Comparison of ENCODE assay signal across 1 cellular context in the genomic region with DNA sequence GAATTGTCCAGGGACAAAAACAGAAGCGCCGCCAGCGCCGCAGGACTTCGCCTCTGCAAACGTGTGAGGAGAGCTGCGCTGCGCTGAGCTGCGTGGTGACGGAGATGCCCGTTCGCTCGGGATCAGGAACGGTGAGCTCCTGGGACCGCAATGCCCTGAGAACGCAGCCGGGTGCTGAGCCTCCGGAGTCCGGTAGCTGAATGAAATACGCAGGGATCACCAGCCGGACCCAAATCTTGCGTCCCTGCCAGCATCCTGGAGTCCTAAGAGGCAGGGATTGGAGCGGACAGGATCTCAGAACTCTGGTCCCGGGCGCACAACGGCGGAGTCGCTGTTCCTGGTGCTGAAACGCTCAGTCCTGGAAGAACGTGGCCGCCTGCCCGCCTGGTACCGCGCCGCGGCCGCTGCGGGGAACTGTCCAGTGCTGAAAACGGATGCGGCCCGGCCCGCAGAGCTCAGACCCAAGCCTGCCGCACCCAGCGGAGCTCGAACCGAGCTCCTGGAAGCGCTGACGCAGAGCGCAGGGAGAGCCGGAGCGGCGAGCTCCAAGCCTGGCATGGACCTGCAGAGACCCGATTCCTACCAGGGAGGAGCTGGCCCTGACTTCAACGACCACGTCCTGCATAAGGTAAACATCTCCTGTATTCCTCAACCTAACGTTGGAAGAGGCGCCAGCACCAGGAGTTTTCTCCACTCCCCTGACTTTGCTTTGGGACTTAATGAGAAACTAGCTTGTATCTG.
TF ChIP-seq lines count a peak whose summit lies in the region.

No MANE protein-coding gene starts in this region.

TF ChIP-seq in K562, 482 proteins besides CTCF, POLR2A, EP300 and RAD21 (continued from another document and continues in another):
- TF ChIP-seq, protein P1, sequence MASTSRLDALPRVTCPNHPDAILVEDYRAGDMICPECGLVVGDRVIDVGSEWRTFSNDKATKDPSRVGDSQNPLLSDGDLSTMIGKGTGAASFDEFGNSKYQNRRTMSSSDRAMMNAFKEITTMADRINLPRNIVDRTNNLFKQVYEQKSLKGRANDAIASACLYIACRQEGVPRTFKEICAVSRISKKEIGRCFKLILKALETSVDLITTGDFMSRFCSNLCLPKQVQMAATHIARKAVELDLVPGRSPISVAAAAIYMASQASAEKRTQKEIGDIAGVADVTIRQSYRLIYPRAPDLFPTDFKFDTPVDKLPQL (IDR thresholded peaks at IDR 0.05; ENCODE audit: extremely low read depth, insufficient read length), result no peak
- TF ChIP-seq, protein P2, sequence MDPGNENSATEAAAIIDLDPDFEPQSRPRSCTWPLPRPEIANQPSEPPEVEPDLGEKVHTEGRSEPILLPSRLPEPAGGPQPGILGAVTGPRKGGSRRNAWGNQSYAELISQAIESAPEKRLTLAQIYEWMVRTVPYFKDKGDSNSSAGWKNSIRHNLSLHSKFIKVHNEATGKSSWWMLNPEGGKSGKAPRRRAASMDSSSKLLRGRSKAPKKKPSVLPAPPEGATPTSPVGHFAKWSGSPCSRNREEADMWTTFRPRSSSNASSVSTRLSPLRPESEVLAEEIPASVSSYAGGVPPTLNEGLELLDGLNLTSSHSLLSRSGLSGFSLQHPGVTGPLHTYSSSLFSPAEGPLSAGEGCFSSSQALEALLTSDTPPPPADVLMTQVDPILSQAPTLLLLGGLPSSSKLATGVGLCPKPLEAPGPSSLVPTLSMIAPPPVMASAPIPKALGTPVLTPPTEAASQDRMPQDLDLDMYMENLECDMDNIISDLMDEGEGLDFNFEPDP (CRISPR knock-in tag; IDR thresholded peaks at IDR 0.05), result no peak
- TF ChIP-seq SUPT5H (IDR thresholded peaks at IDR 0.05), result no peak
- no peak for TF ChIP-seq TBL1XR1 (IDR thresholded peaks at IDR 0.05; ENCODE audit: low read length in 2 of 2)
- TF ChIP-seq, protein P3, sequence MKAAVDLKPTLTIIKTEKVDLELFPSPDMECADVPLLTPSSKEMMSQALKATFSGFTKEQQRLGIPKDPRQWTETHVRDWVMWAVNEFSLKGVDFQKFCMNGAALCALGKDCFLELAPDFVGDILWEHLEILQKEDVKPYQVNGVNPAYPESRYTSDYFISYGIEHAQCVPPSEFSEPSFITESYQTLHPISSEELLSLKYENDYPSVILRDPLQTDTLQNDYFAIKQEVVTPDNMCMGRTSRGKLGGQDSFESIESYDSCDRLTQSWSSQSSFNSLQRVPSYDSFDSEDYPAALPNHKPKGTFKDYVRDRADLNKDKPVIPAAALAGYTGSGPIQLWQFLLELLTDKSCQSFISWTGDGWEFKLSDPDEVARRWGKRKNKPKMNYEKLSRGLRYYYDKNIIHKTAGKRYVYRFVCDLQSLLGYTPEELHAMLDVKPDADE (conservative IDR thresholded peaks at IDR 0.05; ENCODE audit: control insufficient read depth, low read depth, low read length), result peak; percentile 94
- TF ChIP-seq, protein P4, sequence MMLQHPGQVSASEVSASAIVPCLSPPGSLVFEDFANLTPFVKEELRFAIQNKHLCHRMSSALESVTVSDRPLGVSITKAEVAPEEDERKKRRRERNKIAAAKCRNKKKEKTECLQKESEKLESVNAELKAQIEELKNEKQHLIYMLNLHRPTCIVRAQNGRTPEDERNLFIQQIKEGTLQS (IDR thresholded peaks at IDR 0.05), result no peak
- TF ChIP-seq, protein P4 (CRISPR knock-in tag; conservative IDR thresholded peaks at IDR 0.05), result no peak
- TF ChIP-seq SMARCB1 (IDR thresholded peaks at IDR 0.05; ENCODE audit: insufficient read length, low read depth), result no peak
- TF ChIP-seq RBFOX2 (IDR thresholded peaks at IDR 0.05; ENCODE audit: low read depth, low read length), result no peak
- peak; percentile 90 for TF ChIP-seq NCOA6 (IDR thresholded peaks at IDR 0.05)
- TF ChIP-seq ZNF24 (IDR thresholded peaks at IDR 0.05), result no peak; the same call in 1 of the 2 replicates
- no peak for TF ChIP-seq SREBF1 (IDR thresholded peaks at IDR 0.05; ENCODE audit: borderline replicate concordance, low read depth, low read length)
- TF ChIP-seq ZNF766 (CRISPR knock-in tag; conservative IDR thresholded peaks at IDR 0.05), result 0 out of 2 replicates have a peak, but pooled peaks have one; percentile 24
- TF ChIP-seq DPF2 (IDR thresholded peaks at IDR 0.05), result no peak
- TF ChIP-seq, protein P5, sequence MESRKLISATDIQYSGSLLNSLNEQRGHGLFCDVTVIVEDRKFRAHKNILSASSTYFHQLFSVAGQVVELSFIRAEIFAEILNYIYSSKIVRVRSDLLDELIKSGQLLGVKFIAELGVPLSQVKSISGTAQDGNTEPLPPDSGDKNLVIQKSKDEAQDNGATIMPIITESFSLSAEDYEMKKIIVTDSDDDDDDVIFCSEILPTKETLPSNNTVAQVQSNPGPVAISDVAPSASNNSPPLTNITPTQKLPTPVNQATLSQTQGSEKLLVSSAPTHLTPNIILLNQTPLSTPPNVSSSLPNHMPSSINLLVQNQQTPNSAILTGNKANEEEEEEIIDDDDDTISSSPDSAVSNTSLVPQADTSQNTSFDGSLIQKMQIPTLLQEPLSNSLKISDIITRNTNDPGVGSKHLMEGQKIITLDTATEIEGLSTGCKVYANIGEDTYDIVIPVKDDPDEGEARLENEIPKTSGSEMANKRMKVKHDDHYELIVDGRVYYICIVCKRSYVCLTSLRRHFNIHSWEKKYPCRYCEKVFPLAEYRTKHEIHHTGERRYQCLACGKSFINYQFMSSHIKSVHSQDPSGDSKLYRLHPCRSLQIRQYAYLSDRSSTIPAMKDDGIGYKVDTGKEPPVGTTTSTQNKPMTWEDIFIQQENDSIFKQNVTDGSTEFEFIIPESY (CRISPR knock-in tag; IDR thresholded peaks at IDR 0.05), result peak; percentile 97
- TF ChIP-seq MYC (IDR thresholded peaks at IDR 0.05; ENCODE audit: low read depth, low read length), result 0 out of 2 replicates have a peak, but pooled peaks have one; percentile 36
- no peak for TF ChIP-seq MYC (CRISPR knock-in tag; IDR thresholded peaks at IDR 0.05; ENCODE audit: borderline replicate concordance, low read depth)
- TF ChIP-seq JUND (IDR thresholded peaks at IDR 0.05; ENCODE audit: borderline replicate concordance, low read depth, low read length), result peak; percentile 20; the same call in 1 of the 2 replicates
- no peak; the same call in 2 of the 3 replicates for TF ChIP-seq JUND (tag; IDR thresholded peaks at IDR 0.05; ENCODE audit: borderline replicate concordance, low read depth, low read length)
- no peak for TF ChIP-seq MTA3 (IDR thresholded peaks at IDR 0.05; ENCODE audit: borderline replicate concordance)
- TF ChIP-seq ZNF431 (CRISPR knock-in tag; IDR thresholded peaks at IDR 0.05), result peak; percentile 66; the same call in 1 of the 2 replicates
- no peak for TF ChIP-seq NBN (IDR thresholded peaks at IDR 0.05; ENCODE audit: low read depth)
- TF ChIP-seq, protein P6, sequence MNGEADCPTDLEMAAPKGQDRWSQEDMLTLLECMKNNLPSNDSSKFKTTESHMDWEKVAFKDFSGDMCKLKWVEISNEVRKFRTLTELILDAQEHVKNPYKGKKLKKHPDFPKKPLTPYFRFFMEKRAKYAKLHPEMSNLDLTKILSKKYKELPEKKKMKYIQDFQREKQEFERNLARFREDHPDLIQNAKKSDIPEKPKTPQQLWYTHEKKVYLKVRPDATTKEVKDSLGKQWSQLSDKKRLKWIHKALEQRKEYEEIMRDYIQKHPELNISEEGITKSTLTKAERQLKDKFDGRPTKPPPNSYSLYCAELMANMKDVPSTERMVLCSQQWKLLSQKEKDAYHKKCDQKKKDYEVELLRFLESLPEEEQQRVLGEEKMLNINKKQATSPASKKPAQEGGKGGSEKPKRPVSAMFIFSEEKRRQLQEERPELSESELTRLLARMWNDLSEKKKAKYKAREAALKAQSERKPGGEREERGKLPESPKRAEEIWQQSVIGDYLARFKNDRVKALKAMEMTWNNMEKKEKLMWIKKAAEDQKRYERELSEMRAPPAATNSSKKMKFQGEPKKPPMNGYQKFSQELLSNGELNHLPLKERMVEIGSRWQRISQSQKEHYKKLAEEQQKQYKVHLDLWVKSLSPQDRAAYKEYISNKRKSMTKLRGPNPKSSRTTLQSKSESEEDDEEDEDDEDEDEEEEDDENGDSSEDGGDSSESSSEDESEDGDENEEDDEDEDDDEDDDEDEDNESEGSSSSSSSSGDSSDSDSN (IDR thresholded peaks at IDR 0.05; ENCODE audit: borderline replicate concordance in 1 of 2, low read depth in 2 of 2, low read length in 2 of 2), result peak in 1 of 2 experiments; percentile 75; a peak in 1 of 4 replicates
- peak; percentile 90; the same call in 1 of the 2 replicates for TF ChIP-seq DMBX1 (CRISPR knock-in tag; IDR thresholded peaks at IDR 0.05; ENCODE audit: borderline replicate concordance)
- peak; percentile 22; the same call in 1 of the 2 replicates for TF ChIP-seq CTBP1 (IDR thresholded peaks at IDR 0.05; ENCODE audit: borderline replicate concordance)
- 0 out of 2 replicates have a peak, but pooled peaks have one; percentile 68 for TF ChIP-seq ZNF12 (CRISPR knock-in tag; IDR thresholded peaks at IDR 0.05)
- TF ChIP-seq POU5F1 (IDR thresholded peaks at IDR 0.05; ENCODE audit: borderline replicate concordance, low read depth, low read length, partially characterized antibody), result no peak
- TF ChIP-seq, protein P7, sequence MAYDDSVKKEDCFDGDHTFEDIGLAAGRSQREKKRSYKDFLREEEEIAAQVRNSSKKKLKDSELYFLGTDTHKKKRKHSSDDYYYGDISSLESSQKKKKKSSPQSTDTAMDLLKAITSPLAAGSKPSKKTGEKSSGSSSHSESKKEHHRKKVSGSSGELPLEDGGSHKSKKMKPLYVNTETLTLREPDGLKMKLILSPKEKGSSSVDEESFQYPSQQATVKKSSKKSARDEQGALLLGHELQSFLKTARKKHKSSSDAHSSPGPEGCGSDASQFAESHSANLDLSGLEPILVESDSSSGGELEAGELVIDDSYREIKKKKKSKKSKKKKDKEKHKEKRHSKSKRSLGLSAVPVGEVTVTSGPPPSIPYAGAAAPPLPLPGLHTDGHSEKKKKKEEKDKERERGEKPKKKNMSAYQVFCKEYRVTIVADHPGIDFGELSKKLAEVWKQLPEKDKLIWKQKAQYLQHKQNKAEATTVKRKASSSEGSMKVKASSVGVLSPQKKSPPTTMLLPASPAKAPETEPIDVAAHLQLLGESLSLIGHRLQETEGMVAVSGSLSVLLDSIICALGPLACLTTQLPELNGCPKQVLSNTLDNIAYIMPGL (CRISPR knock-in tag; IDR thresholded peaks at IDR 0.05), result peak; percentile 84; the same call in 1 of the 2 replicates
- TF ChIP-seq MYBL2 (IDR thresholded peaks at IDR 0.05; ENCODE audit: low read depth), result no peak
- TF ChIP-seq MYBL2 (CRISPR knock-in tag; IDR thresholded peaks at IDR 0.05; ENCODE audit: borderline replicate concordance), result no peak
- TF ChIP-seq GATAD2A (IDR thresholded peaks at IDR 0.05), result no peak
- 0 out of 2 replicates have a peak, but pooled peaks have one; percentile 75 for TF ChIP-seq CBX1 (IDR thresholded peaks at IDR 0.05; ENCODE audit: low read depth)
- TF ChIP-seq ZC3H4 (CRISPR knock-in tag; IDR thresholded peaks at IDR 0.05; ENCODE audit: borderline replicate concordance), result no peak
- 0 out of 2 replicates have a peak, but pooled peaks have one; percentile 87 for TF ChIP-seq ZNF224 (CRISPR knock-in tag; IDR thresholded peaks at IDR 0.05)
- peak; percentile 27; the same call in 1 of the 2 replicates for TF ChIP-seq ZNF583 (CRISPR knock-in tag; IDR thresholded peaks at IDR 0.05)
- TF ChIP-seq ETV5 (CRISPR knock-in tag; IDR thresholded peaks at IDR 0.05; ENCODE audit: low read depth), result peak; percentile 85
- TF ChIP-seq, protein P8, sequence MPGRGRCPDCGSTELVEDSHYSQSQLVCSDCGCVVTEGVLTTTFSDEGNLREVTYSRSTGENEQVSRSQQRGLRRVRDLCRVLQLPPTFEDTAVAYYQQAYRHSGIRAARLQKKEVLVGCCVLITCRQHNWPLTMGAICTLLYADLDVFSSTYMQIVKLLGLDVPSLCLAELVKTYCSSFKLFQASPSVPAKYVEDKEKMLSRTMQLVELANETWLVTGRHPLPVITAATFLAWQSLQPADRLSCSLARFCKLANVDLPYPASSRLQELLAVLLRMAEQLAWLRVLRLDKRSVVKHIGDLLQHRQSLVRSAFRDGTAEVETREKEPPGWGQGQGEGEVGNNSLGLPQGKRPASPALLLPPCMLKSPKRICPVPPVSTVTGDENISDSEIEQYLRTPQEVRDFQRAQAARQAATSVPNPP (IDR thresholded peaks at IDR 0.05; ENCODE audit: borderline replicate concordance, insufficient read depth, insufficient read length), result no peak
- no peak for TF ChIP-seq POLR2AphosphoS2 (IDR thresholded peaks at IDR 0.05; ENCODE audit: low read length)
- no peak for TF ChIP-seq DNMT1 (IDR thresholded peaks at IDR 0.05)
- TF ChIP-seq, protein P9, sequence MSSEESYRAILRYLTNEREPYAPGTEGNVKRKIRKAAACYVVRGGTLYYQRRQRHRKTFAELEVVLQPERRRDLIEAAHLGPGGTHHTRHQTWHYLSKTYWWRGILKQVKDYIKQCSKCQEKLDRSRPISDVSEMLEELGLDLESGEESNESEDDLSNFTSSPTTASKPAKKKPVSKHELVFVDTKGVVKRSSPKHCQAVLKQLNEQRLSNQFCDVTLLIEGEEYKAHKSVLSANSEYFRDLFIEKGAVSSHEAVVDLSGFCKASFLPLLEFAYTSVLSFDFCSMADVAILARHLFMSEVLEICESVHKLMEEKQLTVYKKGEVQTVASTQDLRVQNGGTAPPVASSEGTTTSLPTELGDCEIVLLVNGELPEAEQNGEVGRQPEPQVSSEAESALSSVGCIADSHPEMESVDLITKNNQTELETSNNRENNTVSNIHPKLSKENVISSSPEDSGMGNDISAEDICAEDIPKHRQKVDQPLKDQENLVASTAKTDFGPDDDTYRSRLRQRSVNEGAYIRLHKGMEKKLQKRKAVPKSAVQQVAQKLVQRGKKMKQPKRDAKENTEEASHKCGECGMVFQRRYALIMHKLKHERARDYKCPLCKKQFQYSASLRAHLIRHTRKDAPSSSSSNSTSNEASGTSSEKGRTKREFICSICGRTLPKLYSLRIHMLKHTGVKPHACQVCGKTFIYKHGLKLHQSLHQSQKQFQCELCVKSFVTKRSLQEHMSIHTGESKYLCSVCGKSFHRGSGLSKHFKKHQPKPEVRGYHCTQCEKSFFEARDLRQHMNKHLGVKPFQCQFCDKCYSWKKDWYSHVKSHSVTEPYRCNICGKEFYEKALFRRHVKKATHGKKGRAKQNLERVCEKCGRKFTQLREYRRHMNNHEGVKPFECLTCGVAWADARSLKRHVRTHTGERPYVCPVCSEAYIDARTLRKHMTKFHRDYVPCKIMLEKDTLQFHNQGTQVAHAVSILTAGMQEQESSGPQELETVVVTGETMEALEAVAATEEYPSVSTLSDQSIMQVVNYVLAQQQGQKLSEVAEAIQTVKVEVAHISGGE (CRISPR knock-in tag; IDR thresholded peaks at IDR 0.05), result no peak
- TF ChIP-seq KDM2B (CRISPR knock-in tag; IDR thresholded peaks at IDR 0.05), result no peak
- peak; percentile 94 for TF ChIP-seq ZNF316 (IDR thresholded peaks at IDR 0.05)
- TF ChIP-seq ATF1 (CRISPR knock-in tag; IDR thresholded peaks at IDR 0.05), result 0 out of 2 replicates have a peak, but pooled peaks have one; percentile 38
- no peak for TF ChIP-seq ATF1 (tag; IDR thresholded peaks at IDR 0.05)
